ENCODE assay signal across 1 cellular context in the genomic region with DNA sequence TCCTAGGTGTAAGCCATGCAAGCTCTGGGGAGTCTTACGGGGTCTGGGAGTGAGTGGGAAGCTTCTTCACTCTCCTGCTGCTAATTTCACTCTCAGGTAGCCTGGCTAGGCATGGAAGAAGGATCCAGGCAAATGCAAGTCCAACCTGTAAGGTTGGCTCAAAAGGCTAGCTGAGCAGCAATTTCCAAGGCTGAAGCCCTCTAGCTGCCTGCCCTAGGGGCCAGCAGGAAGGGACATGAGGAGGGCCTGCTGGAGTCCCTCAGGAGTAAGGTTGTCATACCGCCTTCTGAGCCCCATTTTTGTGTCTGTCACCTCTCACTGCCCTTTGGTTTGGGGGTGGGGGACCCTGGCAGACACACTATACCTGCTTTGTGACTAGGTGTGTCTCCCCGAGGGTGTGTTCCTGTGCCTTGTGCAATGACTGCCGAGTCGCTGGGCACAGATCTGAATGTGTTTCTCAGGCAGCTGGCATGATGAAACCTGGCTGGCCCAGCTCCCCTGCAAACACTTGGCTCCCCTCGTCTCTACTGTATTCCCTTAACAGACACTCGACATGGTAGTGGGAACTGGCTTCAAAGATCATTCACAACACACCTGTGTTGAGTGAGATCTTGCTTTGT.
TF ChIP-seq lines count a peak whose summit lies in the region.

No MANE protein-coding gene starts in this region.

TF ChIP-seq in HepG2, 621 proteins besides CTCF, POLR2A, EP300 and RAD21 (continued from another document):
- TF ChIP-seq, protein P1, sequence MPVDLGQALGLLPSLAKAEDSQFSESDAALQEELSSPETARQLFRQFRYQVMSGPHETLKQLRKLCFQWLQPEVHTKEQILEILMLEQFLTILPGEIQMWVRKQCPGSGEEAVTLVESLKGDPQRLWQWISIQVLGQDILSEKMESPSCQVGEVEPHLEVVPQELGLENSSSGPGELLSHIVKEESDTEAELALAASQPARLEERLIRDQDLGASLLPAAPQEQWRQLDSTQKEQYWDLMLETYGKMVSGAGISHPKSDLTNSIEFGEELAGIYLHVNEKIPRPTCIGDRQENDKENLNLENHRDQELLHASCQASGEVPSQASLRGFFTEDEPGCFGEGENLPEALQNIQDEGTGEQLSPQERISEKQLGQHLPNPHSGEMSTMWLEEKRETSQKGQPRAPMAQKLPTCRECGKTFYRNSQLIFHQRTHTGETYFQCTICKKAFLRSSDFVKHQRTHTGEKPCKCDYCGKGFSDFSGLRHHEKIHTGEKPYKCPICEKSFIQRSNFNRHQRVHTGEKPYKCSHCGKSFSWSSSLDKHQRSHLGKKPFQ (CRISPR knock-in tag; IDR thresholded peaks at IDR 0.05; ENCODE audit: insufficient replicate concordance) = peak; percentile 39
